In genomic region chr9:128886211-128886826, GRCh38 we compare ENCODE assay signal across 7 cellular contexts. TPM values are rescaled to one million over a fixed set of nuclear protein-coding genes. Genes with fewer than 3 reads are reported as not detected.
DNase-seq lines count a peak whose midpoint lies in the region; ATAC-seq and TF ChIP-seq lines count a peak whose summit lies in the region.
"Had no signal": no experiment of that assay in that cellular context is flagged by ENCODE, and none has a peak within 500 bp of the region (broad histone marks: within the 10 kb centered on the region; RNA-seq: fewer than 3 reads in every experiment).

No MANE protein-coding gene starts in this region.

- H3K9ac ChIP-seq in endodermal cell (ENCODE audit: extremely low read depth, low read length, poor library complexity, severe bottlenecking) (no peak overlapping the region), neural progenitor cell (no peak overlapping the region)

- no peak overlapping the region for H2AFZ ChIP-seq in neural progenitor cell (replicated peaks)

- WGBS in endodermal cell (ENCODE audit: insufficient coverage in 1 of 2, insufficient read length in 1 of 2), 2 experiments, result 89 to 96% methylated on average over 10 to 12 of the region's 12 CpGs

- peak overlapping the region; percentile 22 for H3K27ac Mint-ChIP-seq in activated naive CD4-positive, alpha-beta T cell treated with anti-CD3 and anti-CD28 coated beads for 36 hours
- peak overlapping the region in 1 of 2 donors; percentile 23 for H3K27ac Mint-ChIP-seq in activated naive CD4-positive, alpha-beta T cell treated with anti-CD3 and anti-CD28 coated beads, Interleukin-2, amount 50 U/mL, for 72 hours
- peak overlapping the region; percentile 18 for H3K27ac Mint-ChIP-seq in endodermal cell
- H3K27ac Mint-ChIP-seq in neural progenitor cell, result no peak overlapping the region

- H3K79me2 ChIP-seq in neural progenitor cell (ENCODE audit: low read depth), result peaks cover 73% of the 10 kb centered on the region

- H3K27ac ChIP-seq in endodermal cell (ENCODE audit: low read depth, low read length) (no peak overlapping the region), neural progenitor cell (no peak overlapping the region)

- peaks cover 5% of the 10 kb centered on the region for H3K36me3 Mint-ChIP-seq in activated naive CD4-positive, alpha-beta T cell treated with anti-CD3 and anti-CD28 coated beads for 36 hours (ENCODE audit: low read depth)
- H3K36me3 Mint-ChIP-seq in activated naive CD4-positive, alpha-beta T cell treated with anti-CD3 and anti-CD28 coated beads, Interleukin-2, amount 50 U/mL, for 72 hours, result peaks cover 10 to 24% of the 10 kb centered on the region in 2 donors
- H3K36me3 Mint-ChIP-seq in endodermal cell (ENCODE audit: low read depth) (peaks cover 48% of the 10 kb centered on the region), neural progenitor cell (peaks cover 7% of the 10 kb centered on the region)

- H4K20me1 ChIP-seq in neural progenitor cell (ENCODE audit: low read depth), result peaks cover 81% of the 10 kb centered on the region

- H3K27me3 ChIP-seq in endodermal cell (ENCODE audit: control insufficient read depth, insufficient read depth, low read length, poor library complexity, severe bottlenecking) (no peaks in the 10 kb centered on the region), neural progenitor cell (no peaks in the 10 kb centered on the region)

- DNase-seq in activated naive CD4-positive, alpha-beta T cell treated with anti-CD3 and anti-CD28 coated beads for 36 hours, result no peak
- no peak for DNase-seq in activated naive CD4-positive, alpha-beta T cell treated with anti-CD3 and anti-CD28 coated beads, Interleukin-2, amount 50 U/mL, for 72 hours (ENCODE audit: low spot score in 2 of 2)
- DNase-seq in endodermal cell (no peak), superior temporal gyrus (ENCODE audit: extremely low spot score) (peak; percentile 20), neural progenitor cell (ENCODE audit: low spot score) (no peak)
- DNase-seq: GOT3 had no signal

- H3K4me1 ChIP-seq in endodermal cell (ENCODE audit: control insufficient read depth, insufficient read depth, low read length), result peaks cover 11% of the 10 kb centered on the region
- peaks cover 7% of the 10 kb centered on the region for H3K4me1 ChIP-seq in neural progenitor cell

- H3K4me3 ChIP-seq in endodermal cell (ENCODE audit: low read length), result no peak overlapping the region
- H3K4me3 ChIP-seq in neural progenitor cell, result no peak overlapping the region

- H3K27me3 Mint-ChIP-seq in activated naive CD4-positive, alpha-beta T cell treated with anti-CD3 and anti-CD28 coated beads for 36 hours (ENCODE audit: low read depth), result no peaks in the 10 kb centered on the region
- no peaks in the 10 kb centered on the region for H3K27me3 Mint-ChIP-seq in endodermal cell (ENCODE audit: insufficient read depth)
- peaks cover 7% of the 10 kb centered on the region for H3K27me3 Mint-ChIP-seq in neural progenitor cell (ENCODE audit: insufficient read depth, low read depth)

- CTCF ChIA-PET in activated naive CD4-positive, alpha-beta T cell treated with anti-CD3 and anti-CD28 coated beads for 36 hours (lab: Charles Lee), result no interaction called here

- peaks cover 49% of the 10 kb centered on the region for H3K4me1 Mint-ChIP-seq in activated naive CD4-positive, alpha-beta T cell treated with anti-CD3 and anti-CD28 coated beads for 36 hours (ENCODE audit: low read depth)
- H3K4me1 Mint-ChIP-seq in endodermal cell, result peaks cover 39% of the 10 kb centered on the region
- peaks cover 26% of the 10 kb centered on the region for H3K4me1 Mint-ChIP-seq in neural progenitor cell

- TF ChIP-seq CTCF in endodermal cell (conservative IDR thresholded peaks at IDR 0.05) (no peak), neural progenitor cell (IDR thresholded peaks at IDR 0.05) (no peak)

- no peak overlapping the region for H3K4me2 ChIP-seq in neural progenitor cell

- H3K36me3 ChIP-seq in endodermal cell (ENCODE audit: control insufficient read depth, insufficient read depth, low read length) (peaks cover 48% of the 10 kb centered on the region), neural progenitor cell (no peaks in the 10 kb centered on the region)

- ATAC-seq in activated naive CD4-positive, alpha-beta T cell treated with anti-CD3 and anti-CD28 coated beads, Interleukin-2, amount 50 U/mL, for 72 hours, result no peak
- no peak for ATAC-seq in HG02870 (IDR thresholded peaks at IDR 0.05; ENCODE audit: unreplicated experiment)

- H3F3A ChIP-seq in neural progenitor cell (ENCODE audit: low read depth), result peaks cover 17% of the 10 kb centered on the region

- H3K9me3 Mint-ChIP-seq in activated naive CD4-positive, alpha-beta T cell treated with anti-CD3 and anti-CD28 coated beads for 36 hours, result no peaks in the 10 kb centered on the region
- no peaks in the 10 kb centered on the region for H3K9me3 Mint-ChIP-seq in activated naive CD4-positive, alpha-beta T cell treated with anti-CD3 and anti-CD28 coated beads, Interleukin-2, amount 50 U/mL, for 72 hours
- H3K9me3 Mint-ChIP-seq in endodermal cell (no peaks in the 10 kb centered on the region), neural progenitor cell (no peaks in the 10 kb centered on the region)

- no peaks in the 10 kb centered on the region for H3K9me3 ChIP-seq in endodermal cell (ENCODE audit: control insufficient read depth, low read length)
- no peaks in the 10 kb centered on the region for H3K9me3 ChIP-seq in neural progenitor cell (ENCODE audit: low read depth)

- intact Hi-C loops in activated naive CD4-positive, alpha-beta T cell treated with anti-CD3 and anti-CD28 coated beads for 36 hours (cut with micrococcal nuclease), result no loop called here

- H3K4me3 Mint-ChIP-seq in activated naive CD4-positive, alpha-beta T cell treated with anti-CD3 and anti-CD28 coated beads for 36 hours, result no peak overlapping the region
- H3K4me3 Mint-ChIP-seq in endodermal cell, result no peak overlapping the region
- no peak overlapping the region for H3K4me3 Mint-ChIP-seq in neural progenitor cell

RNA-seq across cellular contexts. Expression of gene LRRC8A, which starts 4.4 kb away (rescaled TPM):
- 10 to 100 TPM; 13.1 to 13.2 TPM for total RNA-seq in activated naive CD4-positive, alpha-beta T cell treated with anti-CD3 and anti-CD28 coated beads for 36 hours
- 10 to 100 TPM; 16.3 to 20.9 TPM for total RNA-seq in activated naive CD4-positive, alpha-beta T cell treated with anti-CD3 and anti-CD28 coated beads, Interleukin-2, amount 50 U/mL, for 72 hours
- 10 to 100 TPM; 54.6 to 58.7 TPM for total RNA-seq in endodermal cell
- polyA plus RNA-seq in endodermal cell (2013, experiment 1 of 2), result 32.7 TPM
- 34.9 TPM for polyA plus RNA-seq in endodermal cell (2013, experiment 2 of 2)
- total RNA-seq in neural progenitor cell (ENCODE audit: low replicate concordance), result 17.1 and 42.8 TPM in 2 replicates

RNA-seq across cellular contexts. Expression of gene KYAT1, which starts 4.6 kb away (rescaled TPM):
- total RNA-seq in activated naive CD4-positive, alpha-beta T cell treated with anti-CD3 and anti-CD28 coated beads for 36 hours, result 10 to 100 TPM; 29.6 to 33.6 TPM
- 10 to 100 TPM; 19.9 to 49.0 TPM for total RNA-seq in activated naive CD4-positive, alpha-beta T cell treated with anti-CD3 and anti-CD28 coated beads, Interleukin-2, amount 50 U/mL, for 72 hours
- total RNA-seq in endodermal cell, result 10 to 100 TPM; 13.6 to 25.3 TPM
- 18.8 TPM for polyA plus RNA-seq in endodermal cell (2013, experiment 1 of 2)
- polyA plus RNA-seq in endodermal cell (2013, experiment 2 of 2), result 16.8 TPM
- 21.7 and 29.1 TPM in 2 replicates for total RNA-seq in neural progenitor cell (ENCODE audit: low replicate concordance)

RNA-seq across cellular contexts. Expression of gene PHYHD1, which starts 34.5 kb away (rescaled TPM):
- total RNA-seq in activated naive CD4-positive, alpha-beta T cell treated with anti-CD3 and anti-CD28 coated beads for 36 hours, result under 1 TPM; 0.44 to 0.50 TPM
- total RNA-seq in activated naive CD4-positive, alpha-beta T cell treated with anti-CD3 and anti-CD28 coated beads, Interleukin-2, amount 50 U/mL, for 72 hours, result under 1 TPM; 0.54 to 0.64 TPM
- 10 to 100 TPM; 15.2 to 18.0 TPM for total RNA-seq in endodermal cell
- polyA plus RNA-seq in endodermal cell (2013, experiment 1 of 2), result 6.4 TPM
- 4.7 TPM for polyA plus RNA-seq in endodermal cell (2013, experiment 2 of 2)
- total RNA-seq in neural progenitor cell (ENCODE audit: low replicate concordance), result 15.2 and 19.0 TPM in 2 replicates

RNA-seq across cellular contexts. Expression of gene SPOUT1, which starts 56.7 kb away (rescaled TPM):
- total RNA-seq in activated naive CD4-positive, alpha-beta T cell treated with anti-CD3 and anti-CD28 coated beads for 36 hours, result 10 to 100 TPM; 72.9 to 82.3 TPM
- total RNA-seq in activated naive CD4-positive, alpha-beta T cell treated with anti-CD3 and anti-CD28 coated beads, Interleukin-2, amount 50 U/mL, for 72 hours, result 10 to 100 TPM; 63.8 to 64.9 TPM
- total RNA-seq in endodermal cell, result 10 to 100 TPM; 66.9 to 86.5 TPM
- 39.4 TPM for polyA plus RNA-seq in endodermal cell (2013, experiment 1 of 2)
- polyA plus RNA-seq in endodermal cell (2013, experiment 2 of 2), result 25.4 TPM
- 17.2 and 50.1 TPM in 2 replicates for total RNA-seq in neural progenitor cell (ENCODE audit: low replicate concordance)
